ENCODE assay signal across 16 cellular contexts in the genomic region with DNA sequence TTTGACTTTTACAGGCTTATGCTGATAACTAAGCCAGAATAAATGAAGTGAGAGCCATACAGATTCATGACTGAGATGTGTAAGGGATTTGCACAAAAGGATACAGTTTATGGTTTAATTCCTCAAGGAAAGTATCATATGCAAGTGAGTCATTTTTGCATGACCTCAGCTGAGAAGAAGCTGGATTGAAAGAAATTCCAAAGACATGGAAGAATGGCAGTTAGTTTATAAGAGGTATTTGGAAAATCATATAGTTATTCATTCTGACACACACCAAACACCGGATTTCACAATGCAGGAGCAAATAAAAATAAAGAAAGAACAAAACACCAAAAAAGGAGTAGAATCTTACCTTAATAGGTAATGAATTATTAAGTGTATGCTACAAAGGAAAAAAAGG.
A peak's percentile ranks its signal among the peaks of the same experiment; 100 is the strongest.
DNase-seq lines count a peak whose midpoint lies in the region; ATAC-seq and TF ChIP-seq lines count a peak whose summit lies in the region.
"Had no signal": no experiment of that assay in that cellular context is flagged by ENCODE, and none has a peak within 500 bp of the region (broad histone marks: within the 10 kb centered on the region; RNA-seq: fewer than 3 reads in every experiment).

No MANE protein-coding gene starts in this region.

- H3K27me3 ChIP-seq in mesenchymal stem cell (ENCODE audit: control insufficient read depth in 1 of 2, insufficient read depth in 1 of 2, low read length in 2 of 2), result no peaks in the 10 kb centered on the region

- no peaks in the 10 kb centered on the region for H3K79me1 ChIP-seq in mesenchymal stem cell (replicated peaks; ENCODE audit: low read length, poor library complexity, severe bottlenecking)

- H3K4me1 ChIP-seq in mesenchymal stem cell (ENCODE audit: control insufficient read depth, insufficient read depth, low read depth, low read length), result peaks cover 1% of the 10 kb centered on the region

- H3K14ac ChIP-seq in mesenchymal stem cell (ENCODE audit: low read length in 2 of 2), result no peak overlapping the region

- H3K9me3 ChIP-seq in mesenchymal stem cell (ENCODE audit: control insufficient read depth, low read length), result no peaks in the 10 kb centered on the region

- H3K23ac ChIP-seq in mesenchymal stem cell (ENCODE audit: low read length in 2 of 2), result no peak overlapping the region

- peak overlapping the region; percentile 89 for H3K9ac ChIP-seq in mesenchymal stem cell (ENCODE audit: low read length)

- no peak overlapping the region for H2BK120ac ChIP-seq in mesenchymal stem cell (ENCODE audit: low read depth, low read length)

- no CpG with 5 or more reads among the region's 1 CpG for WGBS in mesenchymal stem cell

- no peak overlapping the region for H3K4me2 ChIP-seq in mesenchymal stem cell (ENCODE audit: low read length, poor library complexity, severe bottlenecking)
- H3K4me2 ChIP-seq: PC-9 had no signal

- no peak overlapping the region for H3K18ac ChIP-seq in mesenchymal stem cell (ENCODE audit: low read depth in 1 of 2, low read length in 2 of 2)

- no peak overlapping the region for H2BK12ac ChIP-seq in mesenchymal stem cell (ENCODE audit: low read length in 2 of 2)

- TF ChIP-seq CTCF in AG09309 (IDR thresholded peaks at IDR 0.05; ENCODE audit: control insufficient read depth, insufficient read depth, low read depth, low read length, missing control alignments) (no peak), choroid plexus epithelial cell (conservative IDR thresholded peaks at IDR 0.05; ENCODE audit: low read depth, low read length) (no peak)

- no peak overlapping the region for H2AFZ ChIP-seq in mesenchymal stem cell (ENCODE audit: low read depth, low read length)
- H2AFZ ChIP-seq: PC-9 had no signal

- H2BK5ac ChIP-seq in mesenchymal stem cell (ENCODE audit: low read depth, low read length, poor library complexity, severe bottlenecking), result no peak overlapping the region

- H3K36me3 ChIP-seq in mesenchymal stem cell (ENCODE audit: control insufficient read depth in 1 of 2, insufficient read depth in 2 of 2, low read depth in 1 of 2, low read length in 2 of 2), result no peaks in the 10 kb centered on the region

- no peak overlapping the region for H3K4me3 ChIP-seq in AG09309 (ENCODE audit: control insufficient read depth, low read depth, low read length)
- no peak overlapping the region for H3K4me3 ChIP-seq in choroid plexus epithelial cell (ENCODE audit: low read depth, low read length)
- peak overlapping the region in 1 of 2 experiments; percentile 60 for H3K4me3 ChIP-seq in mesenchymal stem cell (ENCODE audit: insufficient read depth in 1 of 2, low read depth in 1 of 2, low read length in 2 of 2)
- H3K4me3 ChIP-seq: PC-9 had no signal

- ATAC-seq in HG02981 (IDR thresholded peaks at IDR 0.05; ENCODE audit: unreplicated experiment), result no peak
- no peak for ATAC-seq in GM21360 (IDR thresholded peaks at IDR 0.05; ENCODE audit: unreplicated experiment)
- ATAC-seq in HG02798 (IDR thresholded peaks at IDR 0.05; ENCODE audit: poor library complexity, unreplicated experiment), result no peak

- no peak overlapping the region for H3K4ac ChIP-seq in mesenchymal stem cell (ENCODE audit: low read depth in 1 of 2, low read length in 2 of 2)

- DNase-seq in AG09309 (ENCODE audit: low read depth) (peak; percentile 62), NCI-H226 (peak; percentile 92), choroid plexus epithelial cell (ENCODE audit: low read depth) (peak; percentile 61), mesenchymal stem cell (peak; percentile 85), NCI-H69 (lab: John Stamatoyannopoulos, UW) (no peak)
- DNase-seq: anterior cingulate cortex; C1 segment of cervical spinal cord; endodermal cell; NCI-H1092; NCI-H345; PC-9; stimulated activated CD4-positive, alpha-beta T cell treated with anti-CD3 and anti-CD28 coated beads, Interleukin-12 subunit alpha, Interleukin-12 subunit beta, amount 100 ng/mL, for 4 hours; stimulated activated CD8-positive, alpha-beta memory T cell treated with anti-CD3 and anti-CD28 coated beads, Interleukin-4, amount 100 ng/mL, for 48 hours had no signal

- H4K8ac ChIP-seq in mesenchymal stem cell (ENCODE audit: low read length), result no peak overlapping the region

- H3K27ac ChIP-seq in mesenchymal stem cell (ENCODE audit: low read length, poor library complexity, severe bottlenecking), result peak overlapping the region; percentile 73
- H3K27ac ChIP-seq: PC-9 had no signal

- no peak overlapping the region for H2AK5ac ChIP-seq in mesenchymal stem cell (ENCODE audit: low read length, severe bottlenecking)

- no peak overlapping the region for H4K91ac ChIP-seq in mesenchymal stem cell (ENCODE audit: low read length)

- no peak overlapping the region for H2BK15ac ChIP-seq in mesenchymal stem cell (ENCODE audit: low read depth, poor library complexity, severe bottlenecking)
